ENCODE assay signal across 16 cellular contexts in genomic region chr11:126054882-126055281, GRCh38. TPM values are rescaled to one million over a fixed set of nuclear protein-coding genes. Genes with fewer than 3 reads are reported as not detected.
DNase-seq lines count a peak whose midpoint lies in the region; ATAC-seq and TF ChIP-seq lines count a peak whose summit lies in the region.
"Had no signal": no experiment of that assay in that cellular context is flagged by ENCODE, and none has a peak within 500 bp of the region (broad histone marks: within the 10 kb centered on the region; RNA-seq: fewer than 3 reads in every experiment).

No MANE protein-coding gene starts in this region.

- TF ChIP-seq POLR2A in transverse colon (IDR thresholded peaks at IDR 0.05), result no peak

- no peak overlapping the region for H3K27ac ChIP-seq in transverse colon

- TF ChIP-seq CTCF in brain (conservative IDR thresholded peaks at IDR 0.05), result no peak
- TF ChIP-seq CTCF in type B pancreatic cell (conservative IDR thresholded peaks at IDR 0.05), result no peak
- no peak for TF ChIP-seq CTCF in transverse colon (IDR thresholded peaks at IDR 0.05)

- peaks cover 5% of the 10 kb centered on the region for H3K27me3 Mint-ChIP-seq in brain
- peaks cover 13% of the 10 kb centered on the region for H3K27me3 Mint-ChIP-seq in type B pancreatic cell
- peaks cover 12% of the 10 kb centered on the region for H3K27me3 Mint-ChIP-seq in activated naive CD4-positive, alpha-beta T cell treated with anti-CD3 and anti-CD28 coated beads, Interleukin-2, amount 10 ng/mL, durations not matched to agents 7 days and 5 days
- H3K27me3 Mint-ChIP-seq: CD4-positive, alpha-beta memory T cell had no signal

- H3K27me3 ChIP-seq in adipocyte (replicated peaks; ENCODE audit: control insufficient read depth, insufficient read depth, low read length), result no peaks in the 10 kb centered on the region
- peaks cover 13% of the 10 kb centered on the region for H3K27me3 ChIP-seq in transverse colon

- H3K36me3 ChIP-seq in adipocyte (ENCODE audit: control insufficient read depth, insufficient read depth, low read length, severe bottlenecking) (peaks cover 14% of the 10 kb centered on the region), transverse colon (no peaks in the 10 kb centered on the region)
- H3K36me3 ChIP-seq: HAP-1 had no signal

- WGBS in transverse colon (ENCODE audit: low coverage in 1 of 2), 2 donors, result 77 to 91% methylated on average over 5 of the region's 5 CpGs

- H3K4me1 Mint-ChIP-seq in brain (peaks cover 87% of the 10 kb centered on the region), type B pancreatic cell (ENCODE audit: unreplicated experiment) (peaks cover 52% of the 10 kb centered on the region)
- no peaks in the 10 kb centered on the region for H3K4me1 Mint-ChIP-seq in activated naive CD4-positive, alpha-beta T cell treated with anti-CD3 and anti-CD28 coated beads, Interleukin-2, amount 10 ng/mL, durations not matched to agents 7 days and 5 days

- H3K9me3 ChIP-seq in adipocyte (ENCODE audit: control insufficient read depth, low read length) (no peaks in the 10 kb centered on the region), transverse colon (no peaks in the 10 kb centered on the region)
- H3K9me3 ChIP-seq: HAP-1 had no signal

- CTCF ChIA-PET in activated naive CD4-positive, alpha-beta T cell treated with anti-CD3 and anti-CD28 coated beads, Interleukin-2, amount 10 ng/mL, durations not matched to agents 7 days and 5 days (lab: Charles Lee), result interaction anchor here (1.2 kb wide), 1 partner anchor 29 kb away, joined by 3 read pairs; no protein-coding TSS in a partner anchor

- no peak for ATAC-seq in GM19023 (IDR thresholded peaks at IDR 0.05; ENCODE audit: unreplicated experiment)

- no peak overlapping the region for H3K9ac ChIP-seq in adipocyte (ENCODE audit: low read length)

- peak overlapping the region; percentile 17 to 78 (median 60) for H3K4me3 Mint-ChIP-seq in brain
- H3K4me3 Mint-ChIP-seq in type B pancreatic cell, result peak overlapping the region; percentile 73
- no peak overlapping the region for H3K4me3 Mint-ChIP-seq in activated naive CD4-positive, alpha-beta T cell treated with anti-CD3 and anti-CD28 coated beads, Interleukin-2, amount 10 ng/mL, durations not matched to agents 7 days and 5 days
- H3K4me3 Mint-ChIP-seq: CD4-positive, alpha-beta memory T cell; HFFc6 had no signal

- in situ Hi-C loops in transverse colon (cut with MboI; ENCODE audit: low pct_ligation_motif_present in 1 of 4, low pct_unique_long_range_greater_than_20kb in 1 of 4, low sequenced_read_pairs in 3 of 4), result no loop called here

- TF ChIP-seq EP300 in transverse colon (IDR thresholded peaks at IDR 0.05; ENCODE audit: low read depth), result no peak

- H3K36me3 Mint-ChIP-seq in brain, result peaks cover 11% of the 10 kb centered on the region
- peaks cover 27% of the 10 kb centered on the region for H3K36me3 Mint-ChIP-seq in type B pancreatic cell
- no peaks in the 10 kb centered on the region for H3K36me3 Mint-ChIP-seq in activated naive CD4-positive, alpha-beta T cell treated with anti-CD3 and anti-CD28 coated beads, Interleukin-2, amount 10 ng/mL, durations not matched to agents 7 days and 5 days
- H3K36me3 Mint-ChIP-seq: CD4-positive, alpha-beta memory T cell had no signal

- intact Hi-C loops in transverse colon (cut with DNase I; ENCODE audit: low total_unique reads), result no loop called here

- H3K4me1 ChIP-seq in adipocyte (ENCODE audit: control insufficient read depth, insufficient read depth, low read length) (peaks cover 74% of the 10 kb centered on the region), transverse colon (peaks cover 0 to 11% (median 4%) of the 10 kb centered on the region in 4 donors)

- H3K9me3 Mint-ChIP-seq in brain (no peaks in the 10 kb centered on the region), type B pancreatic cell (no peaks in the 10 kb centered on the region)
- H3K9me3 Mint-ChIP-seq in activated naive CD4-positive, alpha-beta T cell treated with anti-CD3 and anti-CD28 coated beads, Interleukin-2, amount 10 ng/mL, durations not matched to agents 7 days and 5 days, result no peaks in the 10 kb centered on the region
- H3K9me3 Mint-ChIP-seq: CD4-positive, alpha-beta memory T cell; HFFc6 had no signal

- DNase-seq in adipocyte (ENCODE audit: low read depth), result no peak
- DNase-seq in type B pancreatic cell (ENCODE audit: extremely low spot score, unreplicated experiment), result no peak
- DNase-seq in activated naive CD4-positive, alpha-beta T cell treated with anti-CD3 and anti-CD28 coated beads, Interleukin-2, amount 10 ng/mL, durations not matched to agents 7 days and 5 days, result no peak
- no peak for DNase-seq in transverse colon
- DNase-seq: C1 segment of cervical spinal cord; Calu3; CD4-positive, alpha-beta memory T cell; COR-L47; DMS53; DMS79 treated with DMSO at 0.1 percent for 48 hours; GF-D8; GOT3; HFFc6 had no signal

- H3K4me3 ChIP-seq in adipocyte (ENCODE audit: low read length), result peak overlapping the region; percentile 84
- H3K4me3 ChIP-seq in transverse colon, result no peak overlapping the region
- H3K4me3 ChIP-seq: HAP-1 had no signal

- H3K27ac Mint-ChIP-seq in brain (peak overlapping the region in 2 of 5 experiments; percentile 8 to 71), type B pancreatic cell (no peak overlapping the region)
- no peak overlapping the region for H3K27ac Mint-ChIP-seq in activated naive CD4-positive, alpha-beta T cell treated with anti-CD3 and anti-CD28 coated beads, Interleukin-2, amount 10 ng/mL, durations not matched to agents 7 days and 5 days
- H3K27ac Mint-ChIP-seq: CD4-positive, alpha-beta memory T cell; HFFc6 had no signal

RNA-seq across cellular contexts. Expression of gene CDON, which starts 7.8 kb away (rescaled TPM):
- polyA plus RNA-seq in brain (ENCODE audit: insufficient read depth, low read depth, low replicate concordance), result 6.3 TPM
- total RNA-seq in type B pancreatic cell (ENCODE audit: low replicate concordance) (23.5 and 157 TPM in 2 replicates), transverse colon (10 to 100 TPM in 2 of 4 donors, 1 to 10 TPM in 2; 7.6 to 31.0 (median 9.9) TPM)
